In the genomic region with DNA sequence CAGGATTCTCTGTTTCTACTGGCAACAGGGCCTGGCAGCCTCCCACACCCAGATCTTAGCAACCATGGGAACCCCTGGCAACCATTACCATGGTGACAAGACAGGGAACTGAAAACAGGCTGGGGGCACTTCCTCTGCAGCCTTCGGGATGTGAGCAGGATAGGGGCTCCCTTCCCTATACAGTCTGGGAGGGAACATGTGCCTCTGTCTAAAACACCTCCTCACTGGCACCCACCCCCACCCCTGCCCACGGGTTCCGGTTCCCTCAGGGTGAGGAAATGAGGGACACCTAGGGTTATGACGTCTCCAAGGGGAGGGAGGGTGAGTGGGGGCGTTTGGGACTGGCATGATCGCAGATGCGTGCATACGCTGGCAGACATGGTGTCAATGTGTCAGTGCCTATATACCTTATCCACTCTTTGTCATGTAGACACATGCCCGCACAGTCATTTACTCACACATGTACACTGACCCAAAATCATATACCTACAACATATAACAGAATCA, we compare ENCODE assay signal across 9 cellular contexts. TPM values are rescaled to one million over a fixed set of nuclear protein-coding genes. Genes with fewer than 3 reads are reported as not detected.
DNase-seq lines count a peak whose midpoint lies in the region; ATAC-seq and TF ChIP-seq lines count a peak whose summit lies in the region.
"Had no signal": no experiment of that assay in that cellular context is flagged by ENCODE, and none has a peak within 500 bp of the region (broad histone marks: within the 10 kb centered on the region; RNA-seq: fewer than 3 reads in every experiment).

No MANE protein-coding gene starts in this region.

- peak; percentile 52 to 64 for DNase-seq in activated CD8-positive, alpha-beta memory T cell treated with anti-CD3 and anti-CD28 coated beads for 4 hours (ENCODE audit: low read depth in 2 of 2)
- no peak for DNase-seq in activated CD8-positive, alpha-beta memory T cell treated with anti-CD3 and anti-CD28 coated beads for 24 hours
- DNase-seq in T-helper 22 cell (ENCODE audit: low read depth) (peak; percentile 69), cerebellum (ENCODE audit: low spot score) (peak; percentile 33), erythroblast (lab: John Stamatoyannopoulos, UW) (no peak), HEK293T (ENCODE audit: extremely low spot score) (no peak)
- peak; percentile 59 for DNase-seq in stimulated activated CD4-positive, alpha-beta T cell treated with anti-CD3 and anti-CD28 coated beads, Interleukin-1b, Interleukin-23, amount 100 ng/mL, for 48 hours
- DNase-seq: upper lobe of left lung had no signal

- no peak for ATAC-seq in HG03457 (IDR thresholded peaks at IDR 0.05; ENCODE audit: unreplicated experiment)

- CTCF ChIA-PET in HEK293T (lab: Yijun Ruan, JAX): interaction anchor here (0.6 kb wide), 2 partner anchors 23 to 25 kb away, joined by 3 to 5 read pairs; no protein-coding TSS in a partner anchor

- TF ChIP-seq POLR2A in erythroblast (IDR thresholded peaks at IDR 0.05; ENCODE audit: low read length): no peak

- POLR2A ChIA-PET in HEK293T (lab: Yijun Ruan, JAX): no interaction called here

TF ChIP-seq in HEK293T, 16 proteins besides CTCF, POLR2A, EP300 and RAD21:
- TF ChIP-seq ARNT (IDR thresholded peaks at IDR 0.05): no peak
- no peak for TF ChIP-seq NFRKB (IDR thresholded peaks at IDR 0.05)
- TF ChIP-seq CTBP1 (IDR thresholded peaks at IDR 0.05; ENCODE audit: borderline replicate concordance): no peak
- TF ChIP-seq ZNF384 (IDR thresholded peaks at IDR 0.05): no peak
- no peak for TF ChIP-seq SUZ12 (IDR thresholded peaks at IDR 0.05)
- TF ChIP-seq L3MBTL2 (conservative IDR thresholded peaks at IDR 0.05): no peak
- TF ChIP-seq SP1 (IDR thresholded peaks at IDR 0.05): no peak
- TF ChIP-seq FOXK2 (IDR thresholded peaks at IDR 0.05): no peak
- no peak for TF ChIP-seq FOXM1 (IDR thresholded peaks at IDR 0.05; ENCODE audit: borderline replicate concordance)
- TF ChIP-seq HDGF (IDR thresholded peaks at IDR 0.05; ENCODE audit: borderline replicate concordance): no peak
- no peak for TF ChIP-seq LEF1 (IDR thresholded peaks at IDR 0.05; ENCODE audit: borderline replicate concordance)
- TF ChIP-seq TARDBP (IDR thresholded peaks at IDR 0.05): no peak
- TF ChIP-seq FOXA1 (IDR thresholded peaks at IDR 0.05): no peak
- TF ChIP-seq, protein P1, sequence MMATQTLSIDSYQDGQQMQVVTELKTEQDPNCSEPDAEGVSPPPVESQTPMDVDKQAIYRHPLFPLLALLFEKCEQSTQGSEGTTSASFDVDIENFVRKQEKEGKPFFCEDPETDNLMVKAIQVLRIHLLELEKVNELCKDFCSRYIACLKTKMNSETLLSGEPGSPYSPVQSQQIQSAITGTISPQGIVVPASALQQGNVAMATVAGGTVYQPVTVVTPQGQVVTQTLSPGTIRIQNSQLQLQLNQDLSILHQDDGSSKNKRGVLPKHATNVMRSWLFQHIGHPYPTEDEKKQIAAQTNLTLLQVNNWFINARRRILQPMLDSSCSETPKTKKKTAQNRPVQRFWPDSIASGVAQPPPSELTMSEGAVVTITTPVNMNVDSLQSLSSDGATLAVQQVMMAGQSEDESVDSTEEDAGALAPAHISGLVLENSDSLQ (IDR thresholded peaks at IDR 0.05): no peak
- TF ChIP-seq BHLHE40 (IDR thresholded peaks at IDR 0.05; ENCODE audit: borderline replicate concordance): no peak
- TF ChIP-seq ELF4 (IDR thresholded peaks at IDR 0.05): no peak

RNA-seq across cellular contexts. Expression of a gene that starts 3.0 kb away (rescaled TPM):
- total RNA-seq in cerebellum: 18.6 TPM

RNA-seq across cellular contexts. Expression of a gene that starts 28.5 kb away (rescaled TPM):
- 12.0 TPM for total RNA-seq in cerebellum

Comparison
In these comparisons a context has a peak if more than half of its experiments do, and no peak if none do; other contexts are left out.
1. DNase-seq: peak in activated CD8-positive, alpha-beta memory T cell treated with anti-CD3 and anti-CD28 coated beads for 4 hours (2 of 2), T-helper 22 cell (single experiment), cerebellum (single experiment) and stimulated activated CD4-positive, alpha-beta T cell treated with anti-CD3 and anti-CD28 coated beads, Interleukin-1b, Interleukin-23, amount 100 ng/mL, for 48 hours (single experiment); none in activated CD8-positive, alpha-beta memory T cell treated with anti-CD3 and anti-CD28 coated beads for 24 hours (single experiment), erythroblast (0 of 2) and HEK293T (single experiment).